In the genomic region with DNA sequence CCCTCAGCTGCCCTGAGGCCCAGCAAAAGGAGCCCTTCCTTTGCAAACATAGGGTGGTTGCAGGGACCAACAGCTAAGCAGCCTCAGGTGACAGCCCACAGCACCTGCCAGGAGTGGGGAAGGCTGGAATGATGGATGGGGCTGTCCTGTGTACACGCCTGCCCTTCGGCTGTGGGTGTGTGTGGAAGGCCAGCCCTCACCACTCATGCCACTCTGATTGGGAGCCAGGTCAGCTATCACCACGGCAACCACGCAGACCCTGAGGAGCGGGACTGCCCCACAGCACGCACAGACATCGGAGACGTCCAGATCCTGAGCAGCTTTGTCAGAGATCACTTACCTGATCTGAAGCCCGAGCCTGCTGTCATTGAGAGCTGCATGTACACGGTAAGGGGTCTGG, we compare ENCODE assay signal across 19 cellular contexts. TPM values are rescaled to one million over a fixed set of nuclear protein-coding genes. Genes with fewer than 3 reads are reported as not detected.
DNase-seq lines count a peak whose midpoint lies in the region; ATAC-seq, FAIRE-seq and TF ChIP-seq lines count a peak whose summit lies in the region.
"Had no signal": no experiment of that assay in that cellular context is flagged by ENCODE, and none has a peak within 500 bp of the region (broad histone marks: within the 10 kb centered on the region; RNA-seq: fewer than 3 reads in every experiment).

No MANE protein-coding gene starts in this region.

- no peak for TF ChIP-seq CTCF in K562 (IDR thresholded peaks at IDR 0.05 in 2 of 3, conservative IDR thresholded peaks at IDR 0.05 in 1 of 3; ENCODE audit: insufficient read depth in 2 of 3, low read depth in 1 of 3, low read length in 3 of 3)
- no peak for TF ChIP-seq CTCF in HepG2 (CRISPR knock-in tag; IDR thresholded peaks at IDR 0.05)
- TF ChIP-seq CTCF in type B pancreatic cell (conservative IDR thresholded peaks at IDR 0.05), result no peak

- no peak overlapping the region for H2AFZ ChIP-seq in K562 (ENCODE audit: low read depth, low read length)
- no peak overlapping the region for H2AFZ ChIP-seq in HepG2 (ENCODE audit: low read length)

- intact Hi-C loops in K562 (cut with micrococcal nuclease), result no loop called here
- intact Hi-C loops in HepG2 (cut with micrococcal nuclease; ENCODE audit: unreplicated experiment), result no loop called here

- H3K79me2 ChIP-seq in K562 (ENCODE audit: control insufficient read depth, insufficient read depth, low read length) (no peaks in the 10 kb centered on the region), HepG2 (ENCODE audit: insufficient read depth, low read length) (no peaks in the 10 kb centered on the region)

- TF ChIP-seq POLR2A in K562 (conservative IDR thresholded peaks at IDR 0.05) (no peak), HepG2 (IDR thresholded peaks at IDR 0.05; ENCODE audit: insufficient read depth in 1 of 2, low read depth in 2 of 2, low read length in 2 of 2) (no peak)

- ATAC-seq in K562 (no peak), HepG2 (no peak), GM19463 (IDR thresholded peaks at IDR 0.05; ENCODE audit: unreplicated experiment) (no peak)

- H3K27ac ChIP-seq in K562 (ENCODE audit: extremely low read depth, low read depth, low read length), result no peak overlapping the region
- H3K27ac ChIP-seq in HepG2 (ENCODE audit: extremely low read length, insufficient read depth, low read length), result no peak overlapping the region
- H3K27ac ChIP-seq: A549 had no signal

- DNase-seq in NCI-H748 (lab: John Stamatoyannopoulos, UW; ENCODE audit: unreplicated experiment) (peak; percentile 30), NCI-H748 treated with DMSO at 0.1 percent for 48 hours (lab: John Stamatoyannopoulos, UW) (no peak), K562 (ENCODE audit: extremely low read depth in 1 of 4, low spot score in 3 of 4) (no peak), HepG2 (ENCODE audit: low spot score) (no peak), type B pancreatic cell (ENCODE audit: extremely low spot score, unreplicated experiment) (no peak), NCI-H2171 treated with DMSO at 0.1 percent for 48 hours (lab: John Stamatoyannopoulos, UW) (no peak), inferior parietal cortex (ENCODE audit: extremely low spot score) (no peak)
- DNase-seq: Caco-2, Karpas-422, NCI-H1436 treated with DMSO at 0.1 percent for 48 hours, NCI-H2107, NCI-H510A, OCI-M1, RPMI8226 had no signal

- TF ChIP-seq RAD21 in K562 (CRISPR knock-in tag; conservative IDR thresholded peaks at IDR 0.05 in 1 of 2, IDR thresholded peaks at IDR 0.05 in 1 of 2), result no peak
- TF ChIP-seq RAD21 in HepG2 (CRISPR knock-in tag; IDR thresholded peaks at IDR 0.05), result no peak

- no peaks in the 10 kb centered on the region for H3K36me3 Mint-ChIP-seq in type B pancreatic cell
- H3K36me3 Mint-ChIP-seq: CD14-positive monocyte had no signal

- FAIRE-seq in K562 (lab: Jason Lieb, UNC) (no peak), HepG2 (lab: Jason Lieb, UNC) (no peak)
- FAIRE-seq: A549 had no signal

- H3K27me3 ChIP-seq in K562 (ENCODE audit: control insufficient read depth in 2 of 2, insufficient read depth in 2 of 2, low read length in 2 of 2) (peaks cover 49 to 72% of the 10 kb centered on the region in 2 experiments), HepG2 (ENCODE audit: control insufficient read depth in 1 of 2, insufficient read depth in 2 of 2, low read length in 2 of 2) (no peaks in the 10 kb centered on the region)

- peak overlapping the region; percentile 46 for H3K4me3 Mint-ChIP-seq in type B pancreatic cell
- H3K4me3 Mint-ChIP-seq: CD14-positive monocyte had no signal

- TF ChIP-seq EP300 in K562 (IDR thresholded peaks at IDR 0.05; ENCODE audit: low read length) (no peak), HepG2 (IDR thresholded peaks at IDR 0.05; ENCODE audit: low read depth in 2 of 2, low read length in 2 of 2) (no peak), HepG2 (CRISPR knock-in tag; IDR thresholded peaks at IDR 0.05; ENCODE audit: borderline replicate concordance) (no peak)

- peaks cover 51% of the 10 kb centered on the region for H3K27me3 Mint-ChIP-seq in type B pancreatic cell

- H4K20me1 ChIP-seq in K562 (replicated peaks; ENCODE audit: control insufficient read depth, insufficient read depth, low read length) (peaks cover 11% of the 10 kb centered on the region; the same call in 1 of the 2 replicates), HepG2 (ENCODE audit: insufficient read depth, low read length) (no peaks in the 10 kb centered on the region)

- H3K4me3 ChIP-seq in K562 (no peak overlapping the region), HepG2 (replicated peaks in 1 of 3; ENCODE audit: insufficient read depth in 1 of 3, low read depth in 2 of 3, low read length in 3 of 3) (no peak overlapping the region)
- H3K4me3 ChIP-seq: A549, HAP-1 had no signal

- in situ Hi-C loops in K562 (cut with MboI), result no loop called here
- in situ Hi-C loops in HepG2 (cut with HindIII; ENCODE audit: extremely low pct_ligation_motif_present, low pct_unique_long_range_greater_than_20kb), result no loop called here

- POLR2A ChIA-PET in K562 (lab: Yijun Ruan, JAX), result interaction anchor here (0.5 to 1.0 kb wide), 2 partner anchors 16 to 75 kb away, joined by 3 to 4 read pairs; no protein-coding TSS in a partner anchor
- POLR2A ChIA-PET in HepG2 (lab: Yijun Ruan, JAX), result no interaction called here

- H3K9ac ChIP-seq in K562 (ENCODE audit: insufficient read depth in 1 of 2, low read depth in 2 of 2, low read length in 2 of 2) (no peak overlapping the region), HepG2 (ENCODE audit: insufficient read depth, low read depth, low read length) (no peak overlapping the region)

- WGBS in K562 (ENCODE audit: insufficient coverage, low coverage, missing lambda C conversion rate), result 4% methylated on average over 10 of the region's 10 CpGs
- WGBS in HepG2 (ENCODE audit: low lambda C conversion rate), result 100% methylated on average over 1 of the region's 10 CpGs

- CTCF ChIA-PET in K562 (lab: Yijun Ruan, JAX; ENCODE audit: low intra/inter-chr PET ratio) (no interaction called here), HepG2 (lab: Yijun Ruan, JAX; ENCODE audit: low intra/inter-chr PET ratio, low total read pairs) (no interaction called here)

- BruUV-seq in K562 (replicated peaks; lab: Mats Ljungman, UMichigan) (no TSS peak), HepG2 (replicated peaks; lab: Mats Ljungman, UMichigan) (no TSS peak)

- no peaks in the 10 kb centered on the region for H3K9me3 Mint-ChIP-seq in type B pancreatic cell

- H3K9me3 ChIP-seq in K562 (replicated peaks; ENCODE audit: control insufficient read depth, insufficient read depth, low read depth, low read length) (no peaks in the 10 kb centered on the region), HepG2 (ENCODE audit: low read length) (no peaks in the 10 kb centered on the region)
- H3K9me3 ChIP-seq: A549, Caco-2, HAP-1 had no signal

- peaks cover 19% of the 10 kb centered on the region for H3K4me1 Mint-ChIP-seq in type B pancreatic cell (ENCODE audit: unreplicated experiment)
- H3K4me1 Mint-ChIP-seq: CD14-positive monocyte had no signal

- H3K36me3 ChIP-seq in K562 (ENCODE audit: control insufficient read depth, insufficient read depth, low read length) (no peaks in the 10 kb centered on the region), HepG2 (replicated peaks in 1 of 2; ENCODE audit: control insufficient read depth in 1 of 2, insufficient read depth in 2 of 2, low read length in 2 of 2) (peaks cover 26 to 55% of the 10 kb centered on the region in 2 experiments)
- H3K36me3 ChIP-seq: HAP-1 had no signal

- H3K27ac Mint-ChIP-seq in type B pancreatic cell, result peak overlapping the region; percentile 73
- H3K27ac Mint-ChIP-seq: CD14-positive monocyte had no signal

- H3K4me1 ChIP-seq in K562 (replicated peaks in 1 of 2; ENCODE audit: control insufficient read depth in 2 of 2, insufficient read depth in 2 of 2, low read length in 2 of 2) (no peaks in the 10 kb centered on the region; a peak in 1 of 5 replicates), HepG2 (ENCODE audit: insufficient read depth, low read length) (no peaks in the 10 kb centered on the region; the same call in 1 of the 2 replicates)
- H3K4me1 ChIP-seq: Caco-2, HAP-1 had no signal

- H3K4me2 ChIP-seq in K562 (ENCODE audit: insufficient read depth, low read length) (no peak overlapping the region), HepG2 (ENCODE audit: low read depth, low read length) (no peak overlapping the region)
- H3K4me2 ChIP-seq: A549 had no signal

- no peaks in the 10 kb centered on the region for H3K9me1 ChIP-seq in K562 (ENCODE audit: control insufficient read depth, insufficient read depth, low read length)

RNA-seq across cellular contexts. Expression of a gene that starts 11.9 kb away (rescaled TPM):
- total RNA-seq in K562 (2011; cell fraction: chromatin; rRNA removed; ENCODE audit: low replicate concordance), result 7.2 and 10.4 TPM in 2 replicates
- total RNA-seq in K562 (2011; cell fraction: nucleolus; rRNA removed), result 6.4 and 7.5 TPM in 2 replicates
- 6.7 and 6.8 TPM in 2 replicates for total RNA-seq in K562 (2011; cell fraction: nucleoplasm; rRNA removed)
- total RNA-seq in K562 (2014; rRNA removed) (0.24 and 2.2 TPM in 2 replicates), K562 (2014; rRNA removed; fragmentation: Illumina TruSeq; extraction: Trizol) (0.35 and 0.62 TPM in 2 replicates), K562 (2015; rRNA removed; fragmentation: Illumina TruSeq; extraction: Trizol) (0.38 and 0.72 TPM in 2 replicates), K562 (2021) (0.58 and 0.60 TPM in 2 replicates), HepG2 (2016; rRNA removed; fragmentation: Illumina TruSeq; extraction: Trizol) (87.3 and 118 TPM in 2 replicates), type B pancreatic cell (ENCODE audit: low replicate concordance) (3.1 and 3.8 TPM in 2 replicates)
- polyA plus RNA-seq in K562 (2011; rRNA removed) (0.14 and 0.39 TPM in 2 replicates), K562 (2014; fragmentation: Illumina TruSeq; extraction: Trizol) (0.22 and 0.43 TPM in 2 replicates), K562 (2014; fragmentation: Nextera tagmentation; extraction: Ambion mirVana) (not detected), K562 (2014; rRNA removed) (0.15 and 0.23 TPM in 2 replicates), HepG2 (2011; rRNA removed) (154 and 170 TPM in 2 replicates)
- 0.27 and 0.52 TPM in 2 replicates for polyA plus RNA-seq in K562 (2011; cell fraction: cytosol; rRNA removed)
- 0.58 and 1.5 TPM in 2 replicates for polyA plus RNA-seq in K562 (2011; cell fraction: nucleus; rRNA removed)
- 0.35 and 0.65 TPM in 2 replicates for polyA plus RNA-seq in K562 (2012)
- 3.4 and 4.3 TPM in 2 replicates for polyA minus RNA-seq in K562 (2011; rRNA and poly(A)+ RNA removed)
- polyA minus RNA-seq in K562 (2011; cell fraction: cytosol; rRNA and poly(A)+ RNA removed), result 1.1 TPM in 1 of 2 replicates, not detected in the other
- polyA minus RNA-seq in K562 (2011; cell fraction: nucleus; rRNA and poly(A)+ RNA removed), result 7.7 and 7.9 TPM in 2 replicates
- 26.7 and 31.6 TPM in 2 replicates for total RNA-seq in HepG2 (2016; cell fraction: cytosol; rRNA removed; fragmentation: Illumina TruSeq; extraction: Trizol; ENCODE audit: low read depth)
- 88.1 and 122 TPM in 2 replicates for total RNA-seq in HepG2 (2016; cell fraction: insoluble cytoplasmic fraction; rRNA removed; fragmentation: Illumina TruSeq; extraction: Trizol)
- total RNA-seq in HepG2 (2016; cell fraction: membrane; rRNA removed; fragmentation: Illumina TruSeq; extraction: Trizol), result 58.6 and 66.6 TPM in 2 replicates
- 44.6 and 56.3 TPM in 2 replicates for total RNA-seq in HepG2 (2016; cell fraction: nucleus; rRNA removed; fragmentation: Illumina TruSeq; extraction: Trizol)
- 162 and 171 TPM in 2 replicates for polyA plus RNA-seq in HepG2 (2011; cell fraction: cytosol; rRNA removed)
- 53.1 and 70.6 TPM in 2 replicates for polyA plus RNA-seq in HepG2 (2011; cell fraction: nucleus; rRNA removed)
- 126 and 138 TPM in 2 replicates for polyA plus RNA-seq in HepG2 (2012)
- polyA plus RNA-seq in HepG2 (2016; cell fraction: cytosol; fragmentation: Illumina TruSeq; extraction: Trizol; ENCODE audit: low read depth), result 27.0 and 31.1 TPM in 2 replicates
- polyA plus RNA-seq in HepG2 (2016; cell fraction: insoluble cytoplasmic fraction; fragmentation: Illumina TruSeq; extraction: Trizol; ENCODE audit: low read depth), result 141 and 149 TPM in 2 replicates
- polyA plus RNA-seq in HepG2 (2016; cell fraction: membrane; fragmentation: Illumina TruSeq; extraction: Trizol; ENCODE audit: low read depth), result 56.2 and 67.0 TPM in 2 replicates
- 75.2 and 77.3 TPM in 2 replicates for polyA plus RNA-seq in HepG2 (2016; cell fraction: nucleus; fragmentation: Illumina TruSeq; extraction: Trizol; ENCODE audit: insufficient read depth, low read depth)
- 19.4 and 304 TPM in 2 replicates for polyA minus RNA-seq in HepG2 (2011; rRNA and poly(A)+ RNA removed; ENCODE audit: low replicate concordance)
- polyA minus RNA-seq in HepG2 (2011; cell fraction: cytosol; rRNA and poly(A)+ RNA removed), result 55.4 and 68.2 TPM in 2 replicates
- polyA minus RNA-seq in HepG2 (2011; cell fraction: nucleus; rRNA and poly(A)+ RNA removed), result 58.6 and 76.2 TPM in 2 replicates

RNA-seq across cellular contexts. Expression of a gene that starts 49.0 kb away (rescaled TPM):
- not detected in 2 replicates for total RNA-seq in K562 (2011; cell fraction: chromatin; rRNA removed; ENCODE audit: low replicate concordance)
- total RNA-seq in K562 (2011; cell fraction: nucleolus; rRNA removed), result not detected in 2 replicates
- not detected in 2 replicates for total RNA-seq in K562 (2011; cell fraction: nucleoplasm; rRNA removed)
- total RNA-seq in K562 (2014; rRNA removed), result not detected in 2 replicates
- not detected in 2 replicates for total RNA-seq in K562 (2014; rRNA removed; fragmentation: Illumina TruSeq; extraction: Trizol)
- not detected in 2 replicates for total RNA-seq in K562 (2015; rRNA removed; fragmentation: Illumina TruSeq; extraction: Trizol)
- total RNA-seq in K562 (2021), result not detected in 2 replicates
- not detected in 2 replicates for polyA plus RNA-seq in K562 (2011; rRNA removed)
- polyA plus RNA-seq in K562 (2011; cell fraction: cytosol; rRNA removed), result not detected in 2 replicates
- polyA plus RNA-seq in K562 (2011; cell fraction: nucleus; rRNA removed), result not detected in 2 replicates
- not detected in 2 replicates for polyA plus RNA-seq in K562 (2012)
- polyA plus RNA-seq in K562 (2014; fragmentation: Illumina TruSeq; extraction: Trizol), result not detected in 2 replicates
- not detected for polyA plus RNA-seq in K562 (2014; fragmentation: Nextera tagmentation; extraction: Ambion mirVana)
- not detected in 2 replicates for polyA plus RNA-seq in K562 (2014; rRNA removed)
- polyA minus RNA-seq in K562 (2011; rRNA and poly(A)+ RNA removed), result not detected in 2 replicates
- polyA minus RNA-seq in K562 (2011; cell fraction: cytosol; rRNA and poly(A)+ RNA removed), result not detected in 2 replicates
- polyA minus RNA-seq in K562 (2011; cell fraction: nucleus; rRNA and poly(A)+ RNA removed), result not detected in 2 replicates
- not detected in 2 replicates for total RNA-seq in HepG2 (2016; rRNA removed; fragmentation: Illumina TruSeq; extraction: Trizol)
- total RNA-seq in HepG2 (2016; cell fraction: cytosol; rRNA removed; fragmentation: Illumina TruSeq; extraction: Trizol; ENCODE audit: low read depth), result not detected in 2 replicates
- total RNA-seq in HepG2 (2016; cell fraction: insoluble cytoplasmic fraction; rRNA removed; fragmentation: Illumina TruSeq; extraction: Trizol), result not detected in 2 replicates
- total RNA-seq in HepG2 (2016; cell fraction: membrane; rRNA removed; fragmentation: Illumina TruSeq; extraction: Trizol), result not detected in 2 replicates
- not detected in 2 replicates for total RNA-seq in HepG2 (2016; cell fraction: nucleus; rRNA removed; fragmentation: Illumina TruSeq; extraction: Trizol)
- polyA plus RNA-seq in HepG2 (2011; rRNA removed), result 0.01 TPM in 1 of 2 replicates, not detected in the other
- polyA plus RNA-seq in HepG2 (2011; cell fraction: cytosol; rRNA removed), result 0.03 TPM in 1 of 2 replicates, not detected in the other
- 0.26 and 0.52 TPM in 2 replicates for polyA plus RNA-seq in HepG2 (2011; cell fraction: nucleus; rRNA removed)
- polyA plus RNA-seq in HepG2 (2012), result 0.38 TPM in 1 of 2 replicates, not detected in the other
- not detected in 2 replicates for polyA plus RNA-seq in HepG2 (2016; cell fraction: cytosol; fragmentation: Illumina TruSeq; extraction: Trizol; ENCODE audit: low read depth)
- not detected in 2 replicates for polyA plus RNA-seq in HepG2 (2016; cell fraction: insoluble cytoplasmic fraction; fragmentation: Illumina TruSeq; extraction: Trizol; ENCODE audit: low read depth)
- not detected in 2 replicates for polyA plus RNA-seq in HepG2 (2016; cell fraction: membrane; fragmentation: Illumina TruSeq; extraction: Trizol; ENCODE audit: low read depth)
- not detected in 2 replicates for polyA plus RNA-seq in HepG2 (2016; cell fraction: nucleus; fragmentation: Illumina TruSeq; extraction: Trizol; ENCODE audit: insufficient read depth, low read depth)
- polyA minus RNA-seq in HepG2 (2011; rRNA and poly(A)+ RNA removed; ENCODE audit: low replicate concordance), result not detected in 2 replicates
- polyA minus RNA-seq in HepG2 (2011; cell fraction: cytosol; rRNA and poly(A)+ RNA removed), result not detected in 2 replicates
- not detected in 2 replicates for polyA minus RNA-seq in HepG2 (2011; cell fraction: nucleus; rRNA and poly(A)+ RNA removed)
- total RNA-seq in type B pancreatic cell (ENCODE audit: low replicate concordance), result 6.9 and 11.5 TPM in 2 replicates
- total RNA-seq: Caco-2, SK-MEL-5 had no signal
- polyA plus RNA-seq: A549 had no signal
